13 cellular contexts compared by ENCODE assay signal in the genomic region with DNA sequence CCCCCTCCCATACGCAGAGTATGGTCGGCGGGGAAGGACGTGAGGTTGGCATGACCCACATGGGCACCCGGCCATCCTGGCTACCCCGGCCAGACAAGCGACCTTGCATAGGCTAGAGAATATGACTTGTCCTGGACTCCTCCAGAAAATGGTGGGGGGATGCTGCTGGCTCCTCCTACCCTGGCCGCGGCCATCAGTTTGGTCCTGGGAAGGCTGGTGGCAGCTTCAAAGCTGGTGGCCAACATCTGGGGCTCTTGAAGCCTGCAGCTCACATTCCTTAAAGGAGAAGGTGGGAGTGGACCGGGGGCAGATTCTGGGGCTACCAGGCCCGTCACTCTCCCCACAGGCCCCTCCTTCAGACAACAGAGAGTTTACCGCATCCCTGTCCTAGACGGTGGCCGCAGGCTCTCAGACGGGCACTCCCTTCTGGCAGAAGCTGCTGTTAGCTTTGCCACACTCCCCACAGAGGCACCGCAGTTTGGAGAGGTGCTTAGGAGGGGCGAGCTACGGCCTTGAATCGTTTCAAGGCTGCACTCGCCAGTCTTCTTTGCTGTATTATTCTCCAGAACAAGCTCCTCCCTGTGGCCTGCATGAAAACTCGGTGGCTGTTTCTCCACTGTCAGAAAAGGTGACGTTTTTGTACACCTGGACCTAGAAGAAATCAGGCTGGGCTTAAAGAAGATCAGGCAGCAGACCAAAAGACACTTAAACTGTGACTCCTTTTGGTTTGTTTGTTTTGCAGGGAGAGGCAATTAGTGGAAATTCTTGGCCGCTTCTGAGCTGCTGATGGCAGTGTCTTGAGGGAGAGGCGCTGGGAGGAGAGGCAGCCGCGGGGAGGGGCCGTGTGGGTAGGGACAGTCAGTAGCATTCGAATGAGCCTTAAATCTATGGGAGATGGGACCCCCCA.
A peak's percentile ranks its signal among the peaks of the same experiment; 100 is the strongest.
DNase-seq lines count a peak whose midpoint lies in the region; ATAC-seq, FAIRE-seq and TF ChIP-seq lines count a peak whose summit lies in the region.
"Had no signal": no experiment of that assay in that cellular context is flagged by ENCODE, and none has a peak within 500 bp of the region (broad histone marks: within the 10 kb centered on the region; RNA-seq: fewer than 3 reads in every experiment).

No MANE protein-coding gene starts in this region.

- H3K36me3 Mint-ChIP-seq in stimulated activated naive B cell treated with anti-CD40 and anti-IgM and Interleukin-4, amounts not matched to agents 10 μg/mL and 1 μg/mL and 100 μg/mL, for 72 hours = no peaks in the 10 kb centered on the region

- H3K4me1 ChIP-seq in keratinocyte (ENCODE audit: control insufficient read depth, extremely low read depth, insufficient read depth, low read length) (peaks cover 2% of the 10 kb centered on the region), suprapubic skin (no peaks in the 10 kb centered on the region), ovary (ENCODE audit: insufficient read depth) (no peaks in the 10 kb centered on the region)
- H3K4me1 ChIP-seq: prostate gland had no signal

- H3K27me3 Mint-ChIP-seq in stimulated activated naive B cell treated with anti-CD40 and anti-IgM and Interleukin-4, amounts not matched to agents 10 μg/mL and 1 μg/mL and 100 μg/mL, for 72 hours = peaks cover 7 to 9% of the 10 kb centered on the region in 2 donors

- H3K4me1 Mint-ChIP-seq in stimulated activated naive B cell treated with anti-CD40 and anti-IgM and Interleukin-4, amounts not matched to agents 10 μg/mL and 1 μg/mL and 100 μg/mL, for 72 hours = peaks cover 6 to 10% of the 10 kb centered on the region in 2 donors

- 47% methylated on average over 15 of the region's 28 CpGs for WGBS in suprapubic skin
- WGBS in ovary, 3 donors = 20 to 30% (median 22%) methylated on average over 28 of the region's 28 CpGs

- no peak overlapping the region for H3K9ac ChIP-seq in keratinocyte (ENCODE audit: control insufficient read depth, extremely low read depth, insufficient read depth, low read length)

- H3K9me3 Mint-ChIP-seq in stimulated activated naive B cell treated with anti-CD40 and anti-IgM and Interleukin-4, amounts not matched to agents 10 μg/mL and 1 μg/mL and 100 μg/mL, for 72 hours = no peaks in the 10 kb centered on the region

- intact Hi-C loops in ovary (cut with DNase I) = loop anchor here in 1 of 4 donors (5.0 kb wide), 1 partner anchor 335 kb away; no protein-coding TSS in a partner anchor

- no peak for ATAC-seq in stimulated activated naive B cell treated with anti-CD40 and anti-IgM and Interleukin-4, amounts not matched to agents 10 μg/mL and 1 μg/mL and 100 μg/mL, for 72 hours (replicated peaks)

- DNase-seq in NCI-H2107 treated with DMSO at 0.1 percent for 48 hours (lab: John Stamatoyannopoulos, UW; ENCODE audit: unreplicated experiment) = peak; percentile 16
- no peak for DNase-seq in NCI-H2107 (lab: John Stamatoyannopoulos, UW)
- peak; percentile 46 for DNase-seq in RPMI8226
- DNase-seq in keratinocyte (ENCODE audit: low read depth, low spot score) = no peak
- no peak for DNase-seq in suprapubic skin (ENCODE audit: low spot score in 2 of 2)
- DNase-seq in HuH-7.5 (ENCODE audit: low spot score) = no peak
- DNase-seq in stimulated activated naive B cell treated with anti-CD40 and anti-IgM and Interleukin-4, amounts not matched to agents 10 μg/mL and 1 μg/mL and 100 μg/mL, for 72 hours = no peak
- DNase-seq in ovary = no peak
- DNase-seq: KG1, kidney glomerular epithelial cell, substantia nigra had no signal

- H3K4me3 Mint-ChIP-seq in stimulated activated naive B cell treated with anti-CD40 and anti-IgM and Interleukin-4, amounts not matched to agents 10 μg/mL and 1 μg/mL and 100 μg/mL, for 72 hours = no peak overlapping the region

- no peak for TF ChIP-seq EP300 in suprapubic skin (IDR thresholded peaks at IDR 0.05)
- TF ChIP-seq EP300 in ovary (IDR thresholded peaks at IDR 0.05) = no peak

- dilution Hi-C loops in keratinocyte (cut with MboI; ENCODE audit: extremely low pct_ligation_motif_present, low sequenced_read_pairs) = no loop called here

- H3K4me2 ChIP-seq in keratinocyte (ENCODE audit: control insufficient read depth, extremely low read depth, insufficient read depth, low read depth, low read length) = peak overlapping the region; percentile 18

- H3K27me3 ChIP-seq in keratinocyte (ENCODE audit: control insufficient read depth, extremely low read depth, insufficient read depth, low read length) (peaks cover 18% of the 10 kb centered on the region), suprapubic skin (peaks cover 21% of the 10 kb centered on the region), ovary (no peaks in the 10 kb centered on the region)
- H3K27me3 ChIP-seq: SJSA1 had no signal

- H3K36me3 ChIP-seq in keratinocyte (ENCODE audit: control insufficient read depth in 2 of 2, extremely low read depth in 1 of 2, insufficient read depth in 2 of 2, low read length in 2 of 2) (no peaks in the 10 kb centered on the region), suprapubic skin (no peaks in the 10 kb centered on the region), ovary (no peaks in the 10 kb centered on the region)
- H3K36me3 ChIP-seq: prostate gland, SJSA1 had no signal

- H3K27ac ChIP-seq in keratinocyte (ENCODE audit: control insufficient read depth, insufficient read depth, low read length) (no peak overlapping the region), suprapubic skin (peak overlapping the region; percentile 14), ovary (no peak overlapping the region)
- H3K27ac ChIP-seq: prostate gland, SJSA1 had no signal

- TF ChIP-seq POLR2A in suprapubic skin (IDR thresholded peaks at IDR 0.05) (no peak), ovary (IDR thresholded peaks at IDR 0.05) (no peak)

- H3K27ac Mint-ChIP-seq in stimulated activated naive B cell treated with anti-CD40 and anti-IgM and Interleukin-4, amounts not matched to agents 10 μg/mL and 1 μg/mL and 100 μg/mL, for 72 hours = no peak overlapping the region

- no peaks in the 10 kb centered on the region for H4K20me1 ChIP-seq in keratinocyte (ENCODE audit: control insufficient read depth, extremely low read depth, insufficient read depth, low read length)

- H3K79me2 ChIP-seq in keratinocyte (ENCODE audit: control insufficient read depth, insufficient read depth, low read length) = no peaks in the 10 kb centered on the region

- H3K4me3 ChIP-seq in keratinocyte (ENCODE audit: control insufficient read depth in 2 of 3, extremely low read depth in 1 of 3, insufficient read depth in 2 of 3, low read depth in 1 of 3, low read length in 3 of 3) (no peak overlapping the region), suprapubic skin (no peak overlapping the region), ovary (no peak overlapping the region)
- H3K4me3 ChIP-seq: prostate gland, SJSA1 had no signal

- no peak for FAIRE-seq in keratinocyte (lab: Jason Lieb, UNC)

- TF ChIP-seq CTCF in keratinocyte (optimal IDR thresholded peaks at IDR 0.05 in 1 of 3, IDR thresholded peaks at IDR 0.05 in 1 of 3, conservative IDR thresholded peaks at IDR 0.05 in 1 of 3; ENCODE audit: extremely low read depth in 1 of 3, insufficient read depth in 2 of 3, low read length in 3 of 3) (peak in 2 of 3 experiments; percentile 13 to 24), suprapubic skin (IDR thresholded peaks at IDR 0.05) (no peak), ovary (IDR thresholded peaks at IDR 0.05) (no peak)

- peak overlapping the region; percentile 77 for H2AFZ ChIP-seq in keratinocyte (ENCODE audit: control insufficient read depth, low read length)

- no peaks in the 10 kb centered on the region for H3K9me1 ChIP-seq in keratinocyte (ENCODE audit: control insufficient read depth, extremely low read depth, insufficient read depth, low read length)

- H3K9me3 ChIP-seq in keratinocyte (ENCODE audit: control insufficient read depth, low read depth, low read length) (no peaks in the 10 kb centered on the region), suprapubic skin (no peaks in the 10 kb centered on the region), ovary (no peaks in the 10 kb centered on the region)
- H3K9me3 ChIP-seq: prostate gland, SJSA1 had no signal

Comparison
In these comparisons a context has a peak if more than half of its experiments do, and no peak if none do; other contexts are left out.
1. DNase-seq: peak in NCI-H2107 treated with DMSO at 0.1 percent for 48 hours (single experiment) and RPMI8226 (single experiment); none in NCI-H2107 (single experiment), keratinocyte (single experiment), suprapubic skin (0 of 2), HuH-7.5 (single experiment), stimulated activated naive B cell treated with anti-CD40 and anti-IgM and Interleukin-4, amounts not matched to agents 10 μg/mL and 1 μg/mL and 100 μg/mL, for 72 hours (single experiment) and ovary (0 of 5).
2. CTCF ChIP-seq: peak in keratinocyte (2 of 3); none in suprapubic skin (0 of 2) and ovary (0 of 3).